In the genomic region with DNA sequence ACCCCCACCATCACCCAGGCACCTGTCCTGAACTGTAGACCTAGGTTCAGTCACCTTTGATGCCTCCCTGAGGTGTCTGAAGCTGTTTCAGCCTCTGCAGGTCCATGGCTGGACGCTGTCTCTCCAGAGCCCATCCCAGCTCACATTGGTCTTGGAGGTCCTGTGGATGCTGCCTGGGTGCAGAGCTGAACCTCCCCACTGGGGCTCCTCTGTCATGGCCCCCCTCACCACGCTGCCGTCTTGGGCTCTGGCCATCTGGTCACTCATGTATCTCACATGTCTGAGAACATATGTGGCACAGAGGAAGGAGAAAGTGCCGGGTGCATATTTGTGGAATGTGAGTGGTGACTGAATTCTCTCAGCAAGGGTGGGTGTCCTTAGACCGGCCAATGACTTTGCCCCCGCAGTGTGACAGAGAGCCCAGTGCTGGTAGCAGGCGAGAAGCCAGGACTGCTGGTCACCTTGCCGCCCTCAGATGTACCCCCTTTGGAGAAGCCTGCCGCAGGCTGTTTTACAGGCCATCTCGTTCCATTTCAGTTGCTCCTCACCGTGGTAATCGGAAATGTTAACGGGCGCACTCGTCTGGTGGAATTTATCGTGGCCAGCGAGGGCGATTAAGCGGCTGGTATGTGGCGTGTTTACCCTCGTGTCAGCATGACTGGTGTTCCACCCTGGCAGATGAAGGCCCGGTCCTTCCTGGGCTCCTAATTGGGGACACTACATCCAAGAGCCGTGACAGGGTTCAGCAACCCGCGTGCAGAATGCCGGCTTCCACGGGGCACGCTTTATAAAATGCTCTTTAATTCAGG, we compare ENCODE assay signal across 22 cellular contexts.
DNase-seq lines count a peak whose midpoint lies in the region; ATAC-seq and TF ChIP-seq lines count a peak whose summit lies in the region.
"Had no signal": no experiment of that assay in that cellular context is flagged by ENCODE, and none has a peak within 500 bp of the region (broad histone marks: within the 10 kb centered on the region; RNA-seq: fewer than 3 reads in every experiment).

No MANE protein-coding gene starts in this region.

- no peak overlapping the region for H3K4me3 Mint-ChIP-seq in chondrocyte (ENCODE audit: unreplicated experiment)
- no peak overlapping the region for H3K4me3 Mint-ChIP-seq in type B pancreatic cell
- H3K4me3 Mint-ChIP-seq in activated T-cell treated with anti-CD3 and anti-CD28 coated beads, Interleukin-2, amount 50 U/mL, for 24 hours, result no peak overlapping the region
- H3K4me3 Mint-ChIP-seq: activated T-helper 1 cell treated with anti-CD3 and anti-CD28 coated beads, Interleukin-12 subunit alpha, Interleukin-12 subunit beta, Interleukin-2, Interleukin-4 antibody, amounts not matched to agents 30 ng/mL and 10 ng/mL and 1 ng/mL, durations not matched to agents 14 hours and 24 hours and 36 hours had no signal

- no peaks in the 10 kb centered on the region for H3K27me3 ChIP-seq in neuronal stem cell (ENCODE audit: control insufficient read depth in 3 of 3, insufficient read depth in 3 of 3, low read depth in 1 of 3, low read length in 3 of 3)
- H3K27me3 ChIP-seq: cardiac muscle cell had no signal

- H3K18ac ChIP-seq in neuronal stem cell (ENCODE audit: low read length), result peak overlapping the region; percentile 58

- H3K36me3 Mint-ChIP-seq in chondrocyte (ENCODE audit: low read depth) (peaks cover 6% of the 10 kb centered on the region), type B pancreatic cell (peaks cover 11% of the 10 kb centered on the region)
- peaks cover 7% of the 10 kb centered on the region for H3K36me3 Mint-ChIP-seq in activated T-cell treated with anti-CD3 and anti-CD28 coated beads, Interleukin-2, amount 50 U/mL, for 24 hours (ENCODE audit: low read depth)

- no peak for ATAC-seq in left ventricle myocardium superior
- ATAC-seq: activated CD4-positive, CD25-positive, alpha-beta regulatory T cell treated with anti-CD3 and anti-CD28 coated beads, Interleukin-2, amount 50 U/mL, for 24 hours; left colon had no signal

- no peak overlapping the region for H2BK12ac ChIP-seq in neuronal stem cell (ENCODE audit: low read length)

- H3K9me3 ChIP-seq in neuronal stem cell (replicated peaks in 1 of 2; ENCODE audit: control insufficient read depth in 2 of 2, insufficient read depth in 1 of 2, low read depth in 1 of 2, low read length in 2 of 2), result peaks cover 6 to 11% of the 10 kb centered on the region in 2 donors

- DNase-seq in cardiac septum (ENCODE audit: low spot score), result peak; percentile 69
- DNase-seq in left ventricle myocardium superior, result no peak
- DNase-seq in chondrocyte (ENCODE audit: low spot score), result peak; percentile 69
- DNase-seq in neuronal stem cell (ENCODE audit: low spot score), result no peak
- peak; percentile 67 for DNase-seq in type B pancreatic cell (ENCODE audit: extremely low spot score, unreplicated experiment)
- no peak for DNase-seq in NCI-H1092 treated with DMSO at 0.1 percent for 48 hours (lab: John Stamatoyannopoulos, UW)
- no peak for DNase-seq in activated T-cell treated with anti-CD3 and anti-CD28 coated beads, Interleukin-2, amount 50 U/mL, for 24 hours
- no peak for DNase-seq in NCI-H2171 (lab: John Stamatoyannopoulos, UW)
- DNase-seq: ACHN; activated CD8-positive, alpha-beta memory T cell treated with anti-CD3 and anti-CD28 coated beads for 24 hours; DMS153; GF-D8; NCI-H187 treated with DMSO at 0.1 percent for 48 hours; nucleus accumbens; stimulated activated CD4-positive, alpha-beta T cell treated with anti-CD3 and anti-CD28 coated beads, Interleukin-2, amount 100 ng/mL, for 48 hours; T1000 had no signal

- no peak overlapping the region for H2BK5ac ChIP-seq in neuronal stem cell (ENCODE audit: low read length)

- H2BK120ac ChIP-seq in neuronal stem cell (ENCODE audit: low read depth, low read length), result no peak overlapping the region

- H3K9me3 Mint-ChIP-seq in chondrocyte (ENCODE audit: low read depth) (no peaks in the 10 kb centered on the region), type B pancreatic cell (peaks cover 6% of the 10 kb centered on the region)
- no peaks in the 10 kb centered on the region for H3K9me3 Mint-ChIP-seq in activated T-cell treated with anti-CD3 and anti-CD28 coated beads, Interleukin-2, amount 50 U/mL, for 24 hours
- H3K9me3 Mint-ChIP-seq: activated T-helper 1 cell treated with anti-CD3 and anti-CD28 coated beads, Interleukin-12 subunit alpha, Interleukin-12 subunit beta, Interleukin-2, Interleukin-4 antibody, amounts not matched to agents 30 ng/mL and 10 ng/mL and 1 ng/mL, durations not matched to agents 14 hours and 24 hours and 36 hours had no signal

- H3K9ac ChIP-seq in neuronal stem cell (ENCODE audit: low read depth, low read length, poor library complexity), result no peak overlapping the region

- H2AFZ ChIP-seq in neuronal stem cell (ENCODE audit: low read length), result no peak overlapping the region

- H3K14ac ChIP-seq in neuronal stem cell (ENCODE audit: low read length), result peak overlapping the region; percentile 63

- H3K4me3 ChIP-seq in neuronal stem cell (ENCODE audit: low read length in 2 of 2), result no peak overlapping the region
- H3K4me3 ChIP-seq: cardiac muscle cell, skin epidermis had no signal

- H3K27me3 Mint-ChIP-seq in chondrocyte (ENCODE audit: low read depth) (no peaks in the 10 kb centered on the region), type B pancreatic cell (peaks cover 9% of the 10 kb centered on the region)
- H3K27me3 Mint-ChIP-seq in activated T-cell treated with anti-CD3 and anti-CD28 coated beads, Interleukin-2, amount 50 U/mL, for 24 hours, result no peaks in the 10 kb centered on the region

- H3K36me3 ChIP-seq in neuronal stem cell (replicated peaks in 1 of 2; ENCODE audit: control insufficient read depth in 2 of 2, insufficient read depth in 2 of 2, low read length in 2 of 2), result no peaks in the 10 kb centered on the region
- H3K36me3 ChIP-seq: cardiac muscle cell had no signal

- no peak overlapping the region for H2BK15ac ChIP-seq in neuronal stem cell (ENCODE audit: low read length)

- no peaks in the 10 kb centered on the region for H3K4me1 ChIP-seq in neuronal stem cell (ENCODE audit: control insufficient read depth in 2 of 2, insufficient read depth in 1 of 2, low read depth in 1 of 2, low read length in 2 of 2)

- peak overlapping the region; percentile 10 for H3K23ac ChIP-seq in neuronal stem cell (ENCODE audit: low read depth, low read length, poor library complexity)

- no peak overlapping the region for H4K91ac ChIP-seq in neuronal stem cell (ENCODE audit: low read depth, low read length, poor library complexity)

- H3K4me1 Mint-ChIP-seq in chondrocyte (ENCODE audit: low read depth), result no peaks in the 10 kb centered on the region
- no peaks in the 10 kb centered on the region for H3K4me1 Mint-ChIP-seq in type B pancreatic cell (ENCODE audit: unreplicated experiment)
- peaks cover 8% of the 10 kb centered on the region for H3K4me1 Mint-ChIP-seq in activated T-cell treated with anti-CD3 and anti-CD28 coated beads, Interleukin-2, amount 50 U/mL, for 24 hours (ENCODE audit: low read depth)

- H3K27ac Mint-ChIP-seq in chondrocyte (ENCODE audit: unreplicated experiment) (no peak overlapping the region), type B pancreatic cell (no peak overlapping the region)
- H3K27ac Mint-ChIP-seq in activated T-cell treated with anti-CD3 and anti-CD28 coated beads, Interleukin-2, amount 50 U/mL, for 24 hours, result no peak overlapping the region
- H3K27ac Mint-ChIP-seq: activated T-helper 1 cell treated with anti-CD3 and anti-CD28 coated beads, Interleukin-12 subunit alpha, Interleukin-12 subunit beta, Interleukin-2, Interleukin-4 antibody, amounts not matched to agents 30 ng/mL and 10 ng/mL and 1 ng/mL, durations not matched to agents 14 hours and 24 hours and 36 hours had no signal

- H4K8ac ChIP-seq in neuronal stem cell (ENCODE audit: low read depth, low read length), result peak overlapping the region; percentile 48

- intact Hi-C loops in cardiac septum (cut with DNase I), result no loop called here
- intact Hi-C loops in left ventricle myocardium superior (cut with micrococcal nuclease), result no loop called here

- no peak overlapping the region for H3K4me2 ChIP-seq in neuronal stem cell (ENCODE audit: insufficient read depth, low read length, poor library complexity, severe bottlenecking)

- TF ChIP-seq CTCF in chondrocyte (IDR thresholded peaks at IDR 0.05) (no peak), type B pancreatic cell (conservative IDR thresholded peaks at IDR 0.05) (no peak)

- peaks cover 3% of the 10 kb centered on the region for H3K79me1 ChIP-seq in neuronal stem cell (ENCODE audit: low read depth, low read length)

- no peak overlapping the region for H3K27ac ChIP-seq in neuronal stem cell (replicated peaks; ENCODE audit: low read length)
- H3K27ac ChIP-seq: C4-2B, cardiac muscle cell, skin epidermis had no signal

- no CpG with 5 or more reads among the region's 28 CpGs for WGBS in neuronal stem cell (ENCODE audit: extremely low coverage in 2 of 2, insufficient read length in 2 of 2, insufficient replicate concordance in 1 of 2), 2 donors

- H2AK5ac ChIP-seq in neuronal stem cell (ENCODE audit: low read depth, low read length), result no peak overlapping the region

- H3K4ac ChIP-seq in neuronal stem cell (ENCODE audit: low read length), result no peak overlapping the region

Comparison
In these comparisons a context has a peak if more than half of its experiments do, and no peak if none do; other contexts are left out.
1. DNase-seq: peak in cardiac septum (single experiment), chondrocyte (single experiment) and type B pancreatic cell (single experiment); none in left ventricle myocardium superior (single experiment), neuronal stem cell (single experiment), NCI-H1092 treated with DMSO at 0.1 percent for 48 hours (single experiment), activated T-cell treated with anti-CD3 and anti-CD28 coated beads, Interleukin-2, amount 50 U/mL, for 24 hours (single experiment) and NCI-H2171 (single experiment).